In the genomic region with DNA sequence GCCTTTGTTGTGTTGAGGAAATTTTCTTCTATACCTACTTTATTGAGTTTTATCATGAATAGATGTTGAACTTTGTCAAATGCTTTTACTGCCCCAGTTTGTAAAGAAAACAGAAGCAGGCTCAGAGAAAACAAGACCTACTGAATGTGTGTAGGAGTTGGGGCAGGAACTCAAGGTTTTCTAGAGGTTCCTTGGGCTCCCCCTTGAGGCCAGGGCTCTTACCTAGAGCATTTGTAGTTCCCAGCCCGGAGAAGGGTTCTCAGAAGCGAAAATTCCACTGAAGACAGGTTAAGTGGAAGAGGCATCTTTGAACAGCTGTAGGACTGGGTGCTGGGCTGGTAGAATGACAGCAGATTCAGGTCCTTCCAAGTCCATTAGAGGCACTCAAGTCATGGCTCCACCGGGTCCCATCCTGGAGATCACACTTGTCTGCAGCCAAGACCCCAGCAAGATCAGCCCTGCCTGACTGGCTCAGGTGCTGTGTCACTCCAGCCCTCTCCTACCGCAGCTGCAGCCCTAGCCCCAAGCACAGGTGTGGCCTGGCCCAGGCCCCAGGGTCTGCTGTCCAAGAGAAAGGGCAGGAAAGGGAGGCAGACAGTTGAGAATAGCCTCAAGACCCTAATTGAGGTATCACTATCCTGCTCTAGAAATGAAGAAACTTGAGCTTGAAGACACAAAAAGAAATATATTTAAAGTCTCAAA, we compare ENCODE assay signal across 12 cellular contexts.
DNase-seq lines count a peak whose midpoint lies in the region; ATAC-seq and TF ChIP-seq lines count a peak whose summit lies in the region.
"Had no signal": no experiment of that assay in that cellular context is flagged by ENCODE, and none has a peak within 500 bp of the region (broad histone marks: within the 10 kb centered on the region; RNA-seq: fewer than 3 reads in every experiment).

No MANE protein-coding gene starts in this region.

- no peak for ATAC-seq in HG03045 (IDR thresholded peaks at IDR 0.05; ENCODE audit: unreplicated experiment)
- no peak for ATAC-seq in activated CD4-positive, alpha-beta T cell treated with anti-CD3 and anti-CD28 coated beads for 36 hours

- H3K36me3 ChIP-seq in BLaER1 treated with 17β-estradiol and CSF1 and Interleukin-3, amounts not matched to agents 10 nM and 100 nM, result no peaks in the 10 kb centered on the region
- no peaks in the 10 kb centered on the region for H3K36me3 ChIP-seq in OCI-LY7 (ENCODE audit: insufficient read depth, low read length)

- H3T11ph ChIP-seq in H9 (ENCODE audit: low read length), result no peak overlapping the region

- H3K27me3 ChIP-seq in BLaER1 treated with 17β-estradiol and CSF1 and Interleukin-3, amounts not matched to agents 10 nM and 100 nM, result no peaks in the 10 kb centered on the region
- no peaks in the 10 kb centered on the region for H3K27me3 ChIP-seq in H9 (ENCODE audit: insufficient read depth, low read length)

- no peak overlapping the region for H3K14ac ChIP-seq in H9 (ENCODE audit: insufficient read depth, low read length)

- H3K9me3 ChIP-seq in BLaER1 treated with 17β-estradiol and CSF1 and Interleukin-3, amounts not matched to agents 10 nM and 100 nM (replicated peaks in 1 of 11), result no peaks in the 10 kb centered on the region
- no peaks in the 10 kb centered on the region for H3K9me3 ChIP-seq in H9 (ENCODE audit: control insufficient read depth, low read depth, low read length)
- no peaks in the 10 kb centered on the region for H3K9me3 ChIP-seq in OCI-LY7 (ENCODE audit: low read length)

- H3K79me2 ChIP-seq in H9 (ENCODE audit: insufficient read depth, low read length), result no peaks in the 10 kb centered on the region
- no peaks in the 10 kb centered on the region for H3K79me2 ChIP-seq in OCI-LY7 (ENCODE audit: insufficient read depth, low read depth, low read length)

- peaks cover 0 to 10% (median 6%) of the 10 kb centered on the region in 10 experiments; a peak in 9 of 20 replicates for H3K4me1 ChIP-seq in BLaER1 treated with 17β-estradiol and CSF1 and Interleukin-3, amounts not matched to agents 10 nM and 100 nM
- H3K4me1 ChIP-seq in H9 (ENCODE audit: insufficient read depth, low read length) (no peaks in the 10 kb centered on the region), OCI-LY7 (ENCODE audit: insufficient read depth, low read length, poor library complexity, severe bottlenecking) (no peaks in the 10 kb centered on the region)

- no peaks in the 10 kb centered on the region for H3K23me2 ChIP-seq in H9 (ENCODE audit: insufficient read length, low read depth, low read length, poor library complexity, severe bottlenecking)

- H4K5ac ChIP-seq in H9 (ENCODE audit: insufficient read length, low read depth, low read length), result no peak overlapping the region

- no CpG with 5 or more reads among the region's 4 CpGs for WGBS in H9 (ENCODE audit: extremely low coverage, insufficient read length, low lambda C conversion rate)

- H3K79me1 ChIP-seq in H9 (ENCODE audit: insufficient read depth, low read depth, low read length, poor library complexity, severe bottlenecking), result no peaks in the 10 kb centered on the region

- peak overlapping the region in 8 of 11 experiments; percentile 5 to 52 (median 20); a peak in 10 of 22 replicates for H3K4me2 ChIP-seq in BLaER1 treated with 17β-estradiol and CSF1 and Interleukin-3, amounts not matched to agents 10 nM and 100 nM
- H3K4me2 ChIP-seq in H9 (ENCODE audit: insufficient read depth, insufficient read length, low read length) (no peak overlapping the region), OCI-LY7 (ENCODE audit: low read length) (no peak overlapping the region)

- no peak overlapping the region for H4K91ac ChIP-seq in H9 (ENCODE audit: insufficient read length, low read depth, low read length)

- no peak overlapping the region for H3K23ac ChIP-seq in H9 (ENCODE audit: insufficient read length, low read depth, low read length)

- no peaks in the 10 kb centered on the region for H3K36me3 Mint-ChIP-seq in H9 (ENCODE audit: insufficient read depth in 1 of 3, low read depth in 3 of 3)
- no peaks in the 10 kb centered on the region for H3K36me3 Mint-ChIP-seq in activated CD4-positive, alpha-beta T cell treated with anti-CD3 and anti-CD28 coated beads for 36 hours (ENCODE audit: low read depth)

- no peak overlapping the region for H2BK120ac ChIP-seq in H9 (ENCODE audit: low read depth, low read length, poor library complexity, severe bottlenecking)

- H3K27ac ChIP-seq in BLaER1 treated with 17β-estradiol and CSF1 and Interleukin-3, amounts not matched to agents 10 nM and 100 nM, result no peak overlapping the region
- H3K27ac ChIP-seq in H9 (ENCODE audit: insufficient read length, low read depth, low read length) (no peak overlapping the region), OCI-LY7 (ENCODE audit: low read depth, low read length, poor library complexity, severe bottlenecking) (no peak overlapping the region)

- no peak overlapping the region for H2BK15ac ChIP-seq in H9 (ENCODE audit: low read depth, low read length)

- no peak overlapping the region for H4K8ac ChIP-seq in H9 (replicated peaks; ENCODE audit: insufficient read length, low read depth, low read length)

- CTCF ChIA-PET in OCI-LY7 (lab: Charles Lee; ENCODE audit: unreplicated experiment), result no interaction called here
- CTCF ChIA-PET in activated CD4-positive, alpha-beta T cell treated with anti-CD3 and anti-CD28 coated beads for 36 hours (lab: Charles Lee), result no interaction called here

- no TSS peak for BruUV-seq in OCI-LY7 (replicated peaks; lab: Mats Ljungman, UMichigan)

- H3K4me3 Mint-ChIP-seq in H9, result no peak overlapping the region
- no peak overlapping the region for H3K4me3 Mint-ChIP-seq in activated CD4-positive, alpha-beta T cell treated with anti-CD3 and anti-CD28 coated beads for 36 hours

- H3K4ac ChIP-seq in H9 (ENCODE audit: low read depth, low read length), result no peak overlapping the region

- H3K4me3 ChIP-seq in BLaER1 treated with 17β-estradiol and CSF1 and Interleukin-3, amounts not matched to agents 10 nM and 100 nM, result no peak overlapping the region
- H3K4me3 ChIP-seq in OCI-LY7 (ENCODE audit: low read depth, low read length, poor library complexity, severe bottlenecking), result no peak overlapping the region
- H3K4me3 ChIP-seq in epithelial cell of esophagus (ENCODE audit: low read length), result no peak overlapping the region

- no peaks in the 10 kb centered on the region for H4K20me1 ChIP-seq in BLaER1 treated with 17β-estradiol and CSF1 and Interleukin-3, amounts not matched to agents 10 nM and 100 nM
- H4K20me1 ChIP-seq in H9 (ENCODE audit: control insufficient read depth, insufficient read depth, insufficient read length), result no peaks in the 10 kb centered on the region
- H4K20me1 ChIP-seq in OCI-LY7 (ENCODE audit: insufficient read depth, low read length), result no peaks in the 10 kb centered on the region

- intact Hi-C loops in OCI-LY7 (cut with micrococcal nuclease; ENCODE audit: unreplicated experiment), result no loop called here
- intact Hi-C loops in activated CD4-positive, alpha-beta T cell treated with anti-CD3 and anti-CD28 coated beads for 36 hours (cut with DNase I, micrococcal nuclease), result no loop called here

- POLR2A ChIA-PET in OCI-LY7 (lab: Charles Lee), result no interaction called here
- POLR2A ChIA-PET in activated CD4-positive, alpha-beta T cell treated with anti-CD3 and anti-CD28 coated beads for 36 hours (lab: Charles Lee), result no interaction called here

- H2AFZ ChIP-seq in H9 (ENCODE audit: low read length), result no peak overlapping the region
- no peak overlapping the region for H2AFZ ChIP-seq in OCI-LY7 (ENCODE audit: low read length)

- no peak overlapping the region for H3K9ac ChIP-seq in BLaER1 treated with 17β-estradiol and CSF1 and Interleukin-3, amounts not matched to agents 10 nM and 100 nM
- H3K9ac ChIP-seq in H9 (ENCODE audit: extremely low read depth, insufficient read length, low read length), result no peak overlapping the region

- no peak overlapping the region for H2AK5ac ChIP-seq in H9 (ENCODE audit: insufficient read length, low read length)

- no peak overlapping the region for H2BK12ac ChIP-seq in H9 (ENCODE audit: insufficient read length, low read depth, low read length)

- no peaks in the 10 kb centered on the region for H3K4me1 Mint-ChIP-seq in H9
- H3K4me1 Mint-ChIP-seq in activated CD4-positive, alpha-beta T cell treated with anti-CD3 and anti-CD28 coated beads for 36 hours, result no peaks in the 10 kb centered on the region

- H3K56ac ChIP-seq in H9 (ENCODE audit: insufficient read length, low read depth, low read length), result no peak overlapping the region

- no peaks in the 10 kb centered on the region for H3K9me2 ChIP-seq in OCI-LY7 (ENCODE audit: insufficient read depth, low read length)

- H3K9me3 Mint-ChIP-seq in H9, result no peaks in the 10 kb centered on the region
- H3K9me3 Mint-ChIP-seq in activated CD4-positive, alpha-beta T cell treated with anti-CD3 and anti-CD28 coated beads for 36 hours (ENCODE audit: low read depth), result peaks cover 4% of the 10 kb centered on the region

- no peaks in the 10 kb centered on the region for H3K27me3 Mint-ChIP-seq in H9 (ENCODE audit: low read depth)
- no peaks in the 10 kb centered on the region for H3K27me3 Mint-ChIP-seq in activated CD4-positive, alpha-beta T cell treated with anti-CD3 and anti-CD28 coated beads for 36 hours

- H3K27ac Mint-ChIP-seq in H9, result no peak overlapping the region; a peak in 1 of 7 replicates
- no peak overlapping the region for H3K27ac Mint-ChIP-seq in activated CD4-positive, alpha-beta T cell treated with anti-CD3 and anti-CD28 coated beads for 36 hours
- H3K27ac Mint-ChIP-seq: activated T-helper 2 cell treated with anti-CD3 and anti-CD28 coated beads, Interferon-gamma antibody, Interleukin-2, Interleukin-4, amounts not matched to agents 10 μg/mL and 5 μg/mL and 100 μg/mL, durations not matched to agents 14 hours and 24 hours and 36 hours had no signal

- no peak overlapping the region for H2BK5ac ChIP-seq in H9 (ENCODE audit: insufficient read length, low read length)

- H2BK20ac ChIP-seq in H9 (ENCODE audit: low read depth, low read length, poor library complexity, severe bottlenecking), result no peak overlapping the region

- TF ChIP-seq CTCF in H9 (conservative IDR thresholded peaks at IDR 0.05) (peak; percentile 60), OCI-LY7 (conservative IDR thresholded peaks at IDR 0.05; ENCODE audit: low read length) (peak; percentile 56), epithelial cell of esophagus (IDR thresholded peaks at IDR 0.05; ENCODE audit: insufficient read depth, low read depth, low read length, missing control alignments) (peak; percentile 72)

- no peak overlapping the region for H3K18ac ChIP-seq in H9 (ENCODE audit: insufficient read length, low read depth, low read length)

- DNase-seq in H9 (peak; percentile 35), OCI-LY7 (ENCODE audit: low spot score) (peak; percentile 1), epithelial cell of esophagus (ENCODE audit: low read depth) (peak; percentile 78), NCI-H1930 (lab: John Stamatoyannopoulos, UW) (no peak), foreskin melanocyte (no peak)
- no peak for DNase-seq in activated CD4-positive, alpha-beta T cell treated with anti-CD3 and anti-CD28 coated beads for 36 hours
- DNase-seq: activated CD4-positive, alpha-beta T cell treated with anti-CD3 and anti-CD28 coated beads for 1 hour; central memory CD4-positive, alpha-beta T cell; NCI-H187 treated with DMSO at 0.1 percent for 48 hours had no signal

Comparison
In these comparisons a context has a peak if more than half of its experiments do, and no peak if none do; other contexts are left out.
1. H3K4me2 ChIP-seq: peak in BLaER1 treated with 17β-estradiol and CSF1 and Interleukin-3, amounts not matched to agents 10 nM and 100 nM (8 of 11); none in H9 (single experiment) and OCI-LY7 (single experiment).
2. DNase-seq: peak in H9 (single experiment), OCI-LY7 (single experiment) and epithelial cell of esophagus (single experiment); none in NCI-H1930 (0 of 2), foreskin melanocyte (single experiment) and activated CD4-positive, alpha-beta T cell treated with anti-CD3 and anti-CD28 coated beads for 36 hours (single experiment).
3. Peak in every context shown above with its lines, with median percentiles within 50 percentile points of each other: CTCF ChIP-seq.